In the genomic region with DNA sequence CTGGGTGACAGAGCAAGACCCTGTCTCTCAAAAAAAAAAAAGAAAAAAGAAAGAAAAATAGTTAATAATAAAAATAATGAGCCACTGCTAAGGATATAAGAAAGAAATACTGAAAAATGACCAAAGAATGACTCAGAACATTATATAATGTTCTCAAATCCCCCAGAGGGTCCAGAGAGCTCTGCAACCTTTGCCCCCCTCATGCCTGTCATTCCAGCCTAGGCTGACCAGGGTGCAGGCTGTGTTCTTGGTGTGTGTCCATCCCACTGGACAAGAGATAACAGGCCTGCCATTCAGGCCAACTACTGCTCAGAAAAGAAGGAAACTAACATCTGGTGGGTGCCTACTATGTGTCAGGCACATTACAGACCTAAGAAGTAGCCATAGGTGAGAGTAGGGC, we compare ENCODE assay signal across 20 cellular contexts.
DNase-seq lines count a peak whose midpoint lies in the region; ATAC-seq, FAIRE-seq and TF ChIP-seq lines count a peak whose summit lies in the region.
"Had no signal": no experiment of that assay in that cellular context is flagged by ENCODE, and none has a peak within 500 bp of the region (broad histone marks: within the 10 kb centered on the region; RNA-seq: fewer than 3 reads in every experiment).

No MANE protein-coding gene starts in this region.

- TF ChIP-seq POLR2A in heart left ventricle (IDR thresholded peaks at IDR 0.05) (no peak), GM12891 (IDR thresholded peaks at IDR 0.05; ENCODE audit: low read depth, low read length) (no peak), transverse colon (IDR thresholded peaks at IDR 0.05) (no peak)

- no peak overlapping the region for H3K4me2 ChIP-seq in neuronal stem cell (ENCODE audit: insufficient read depth, low read length, poor library complexity, severe bottlenecking)

- H3K4me1 ChIP-seq in heart left ventricle = peaks cover 0 to 13% (median 0%) of the 10 kb centered on the region in 12 donors
- H3K4me1 ChIP-seq in neuronal stem cell (ENCODE audit: control insufficient read depth in 2 of 2, insufficient read depth in 1 of 2, low read depth in 1 of 2, low read length in 2 of 2) = no peaks in the 10 kb centered on the region
- no peaks in the 10 kb centered on the region for H3K4me1 ChIP-seq in aorta (ENCODE audit: control insufficient read depth in 1 of 2, insufficient read depth in 2 of 2, low read length in 2 of 2)
- H3K4me1 ChIP-seq in transverse colon = no peaks in the 10 kb centered on the region
- H3K4me1 ChIP-seq: HAP-1 had no signal

- H3K4me3 ChIP-seq in heart left ventricle = no peak overlapping the region
- H3K4me3 ChIP-seq in fibroblast of mammary gland (ENCODE audit: control insufficient read depth, low read depth, low read length) = no peak overlapping the region
- no peak overlapping the region for H3K4me3 ChIP-seq in neuronal stem cell (ENCODE audit: low read length in 2 of 2)
- H3K4me3 ChIP-seq in aorta (ENCODE audit: low read length in 2 of 2) = no peak overlapping the region
- no peak overlapping the region for H3K4me3 ChIP-seq in transverse colon
- H3K4me3 ChIP-seq: GM23248, HAP-1 had no signal

- ATAC-seq in heart left ventricle (peak in 2 of 4 donors; percentile 58 to 63), aorta (ENCODE audit: low FRiP score) (peak; percentile 63)
- ATAC-seq: Panc1 had no signal

- H3K23ac ChIP-seq in neuronal stem cell (ENCODE audit: low read depth, low read length, poor library complexity) = no peak overlapping the region

- no peak overlapping the region for H2BK5ac ChIP-seq in neuronal stem cell (ENCODE audit: low read length)

- TF ChIP-seq CTCF in heart left ventricle (IDR thresholded peaks at IDR 0.05) = no peak
- no peak for TF ChIP-seq CTCF in fibroblast of mammary gland (conservative IDR thresholded peaks at IDR 0.05; ENCODE audit: control insufficient read depth, insufficient read depth, low read depth, low read length)
- no peak for TF ChIP-seq CTCF in transverse colon (IDR thresholded peaks at IDR 0.05)

- no peak overlapping the region for H2BK12ac ChIP-seq in neuronal stem cell (ENCODE audit: low read length)

- H2BK120ac ChIP-seq in neuronal stem cell (ENCODE audit: low read depth, low read length) = no peak overlapping the region

- H3K18ac ChIP-seq in neuronal stem cell (ENCODE audit: low read length) = no peak overlapping the region

- H2AFZ ChIP-seq in neuronal stem cell (ENCODE audit: low read length) = no peak overlapping the region
- H2AFZ ChIP-seq: GM23248 had no signal

- no peak for FAIRE-seq in GM12891 (lab: Jason Lieb, UNC)
- FAIRE-seq: G401.6, HTR-8/SVneo had no signal

- TF ChIP-seq EP300 in transverse colon (IDR thresholded peaks at IDR 0.05; ENCODE audit: low read depth) = no peak

- intact Hi-C loops in heart left ventricle (cut with DNase I) (no loop called here), cardiac septum (cut with DNase I) (no loop called here), aorta (cut with DNase I) (no loop called here), transverse colon (cut with DNase I; ENCODE audit: low total_unique reads) (no loop called here)

- H2BK15ac ChIP-seq in neuronal stem cell (ENCODE audit: low read length) = no peak overlapping the region

- H3K27ac ChIP-seq in heart left ventricle = peak overlapping the region in 3 of 12 donors; percentile 2 to 40 (median 39)
- H3K27ac ChIP-seq in neuronal stem cell (replicated peaks; ENCODE audit: low read length) = no peak overlapping the region
- no peak overlapping the region for H3K27ac ChIP-seq in aorta (ENCODE audit: low read depth in 1 of 2, low read length in 2 of 2)
- H3K27ac ChIP-seq in transverse colon = no peak overlapping the region
- H3K27ac ChIP-seq: GM23248 had no signal

- H4K91ac ChIP-seq in neuronal stem cell (ENCODE audit: low read depth, low read length, poor library complexity) = no peak overlapping the region

- in situ Hi-C loops in transverse colon (cut with MboI; ENCODE audit: low pct_ligation_motif_present in 1 of 4, low pct_unique_long_range_greater_than_20kb in 1 of 4, low sequenced_read_pairs in 3 of 4) = no loop called here

- H4K8ac ChIP-seq in neuronal stem cell (ENCODE audit: low read depth, low read length) = no peak overlapping the region

- peak overlapping the region; percentile 12 for H3K9ac ChIP-seq in neuronal stem cell (ENCODE audit: low read depth, low read length, poor library complexity)
- H3K9ac ChIP-seq: GM23248 had no signal

- no peak overlapping the region for H2AK5ac ChIP-seq in neuronal stem cell (ENCODE audit: low read depth, low read length)

- no peak overlapping the region for H3K4ac ChIP-seq in neuronal stem cell (ENCODE audit: low read length)

- H3K27me3 ChIP-seq in heart left ventricle (no peaks in the 10 kb centered on the region), neuronal stem cell (ENCODE audit: control insufficient read depth in 3 of 3, insufficient read depth in 3 of 3, low read depth in 1 of 3, low read length in 3 of 3) (no peaks in the 10 kb centered on the region), aorta (ENCODE audit: control insufficient read depth in 1 of 2, insufficient read depth in 2 of 2, low read length in 1 of 2) (no peaks in the 10 kb centered on the region), transverse colon (no peaks in the 10 kb centered on the region)

- DNase-seq in heart left ventricle = peak in 4 of 5 donors; percentile 9 to 36 (median 20)
- no peak for DNase-seq in cardiac septum (ENCODE audit: low spot score)
- peak; percentile 12 for DNase-seq in fibroblast of mammary gland (ENCODE audit: low read depth)
- no peak for DNase-seq in neuronal stem cell (ENCODE audit: low spot score)
- no peak for DNase-seq in aorta
- no peak for DNase-seq in putamen (ENCODE audit: low spot score)
- DNase-seq in GM12891 (ENCODE audit: insufficient read length, low spot score) = no peak
- DNase-seq in transverse colon = no peak
- DNase-seq: 8988T; CD4-positive, CD25-positive, alpha-beta regulatory T cell; COR-L47; DMS 273 treated with DMSO at 0.1 percent for 48 hours; DND-41; GM23248; NCI-H1105; NCI-H1694 had no signal

- peaks cover 3% of the 10 kb centered on the region for H3K79me1 ChIP-seq in neuronal stem cell (ENCODE audit: low read depth, low read length)

- no peak overlapping the region for H3K14ac ChIP-seq in neuronal stem cell (ENCODE audit: low read length)

- H3K36me3 ChIP-seq in heart left ventricle = no peaks in the 10 kb centered on the region
- no peaks in the 10 kb centered on the region for H3K36me3 ChIP-seq in neuronal stem cell (replicated peaks in 1 of 2; ENCODE audit: control insufficient read depth in 2 of 2, insufficient read depth in 2 of 2, low read length in 2 of 2)
- H3K36me3 ChIP-seq in aorta (ENCODE audit: control insufficient read depth in 1 of 2, insufficient read depth in 2 of 2, low read length in 1 of 2) = no peaks in the 10 kb centered on the region
- H3K36me3 ChIP-seq in transverse colon = no peaks in the 10 kb centered on the region
- H3K36me3 ChIP-seq: HAP-1 had no signal

- peaks cover 0 to 27% (median 4%) of the 10 kb centered on the region in 12 donors for H3K9me3 ChIP-seq in heart left ventricle
- H3K9me3 ChIP-seq in neuronal stem cell (replicated peaks in 1 of 2; ENCODE audit: control insufficient read depth in 2 of 2, insufficient read depth in 1 of 2, low read depth in 1 of 2, low read length in 2 of 2) = no peaks in the 10 kb centered on the region
- no peaks in the 10 kb centered on the region for H3K9me3 ChIP-seq in aorta (ENCODE audit: control insufficient read depth, low read length)
- peaks cover 0 to 3% of the 10 kb centered on the region in 2 donors for H3K9me3 ChIP-seq in transverse colon
- H3K9me3 ChIP-seq: HAP-1 had no signal

TF ChIP-seq in GM12891, 5 proteins besides CTCF, POLR2A, EP300 and RAD21:
- TF ChIP-seq TAF1 (IDR thresholded peaks at IDR 0.05; ENCODE audit: low read depth, low read length) (no peak), SPI1 (IDR thresholded peaks at IDR 0.05; ENCODE audit: low read depth, low read length) (no peak), PAX5 (IDR thresholded peaks at IDR 0.05; ENCODE audit: insufficient read depth, low read length, severe bottlenecking) (no peak)

Comparison
In these comparisons a context has a peak if more than half of its experiments do, and no peak if none do; other contexts are left out.
1. DNase-seq: peak in heart left ventricle (4 of 5) and fibroblast of mammary gland (single experiment); none in cardiac septum (single experiment), neuronal stem cell (single experiment), aorta (0 of 2), putamen (single experiment), GM12891 (single experiment) and transverse colon (single experiment).